In genomic region chr3:10738688-10739372, GRCh38 we compare ENCODE assay signal across 1 cellular context.
TF ChIP-seq lines count a peak whose summit lies in the region.

No MANE protein-coding gene starts in this region.

TF ChIP-seq in HepG2, 621 proteins besides CTCF, POLR2A, EP300 and RAD21 (continued from another document and continues in another):
- TF ChIP-seq KIAA2018 (CRISPR knock-in tag; IDR thresholded peaks at IDR 0.05; ENCODE audit: borderline replicate concordance): no peak
- TF ChIP-seq JARID2 (CRISPR knock-in tag; IDR thresholded peaks at IDR 0.05; ENCODE audit: insufficient replicate concordance): no peak
- no peak for TF ChIP-seq MED1 (CRISPR knock-in tag; IDR thresholded peaks at IDR 0.05)
- no peak for TF ChIP-seq ZNF430 (CRISPR knock-in tag; IDR thresholded peaks at IDR 0.05)
- no peak for TF ChIP-seq ZNF563 (CRISPR knock-in tag; IDR thresholded peaks at IDR 0.05)
- no peak for TF ChIP-seq ZMYM4 (CRISPR knock-in tag; IDR thresholded peaks at IDR 0.05)
- no peak for TF ChIP-seq NCOR1 (IDR thresholded peaks at IDR 0.05; ENCODE audit: borderline replicate concordance, low read length)
- no peak for TF ChIP-seq MLLT10 (CRISPR knock-in tag; IDR thresholded peaks at IDR 0.05)
- TF ChIP-seq ZNF609 (CRISPR knock-in tag; IDR thresholded peaks at IDR 0.05; ENCODE audit: borderline replicate concordance): no peak
- TF ChIP-seq ZNF235 (CRISPR knock-in tag; IDR thresholded peaks at IDR 0.05; ENCODE audit: borderline replicate concordance): no peak
- TF ChIP-seq RNF2 (conservative IDR thresholded peaks at IDR 0.05; ENCODE audit: low read depth): 0 out of 2 replicates have a peak, but pooled peaks have one; percentile 32
- no peak for TF ChIP-seq CEBPB (IDR thresholded peaks at IDR 0.05; ENCODE audit: borderline replicate concordance, low read depth, low read length)
- TF ChIP-seq PAWR (CRISPR knock-in tag; IDR thresholded peaks at IDR 0.05; ENCODE audit: borderline replicate concordance): no peak
- peak; percentile 41; the same call in 1 of the 2 replicates for TF ChIP-seq ZFX (CRISPR knock-in tag; IDR thresholded peaks at IDR 0.05; ENCODE audit: low read depth)
- TF ChIP-seq ETS1 (CRISPR knock-in tag; IDR thresholded peaks at IDR 0.05): no peak
- no peak for TF ChIP-seq SNAI1 (CRISPR knock-in tag; IDR thresholded peaks at IDR 0.05; ENCODE audit: borderline replicate concordance)
- TF ChIP-seq SCMH1 (CRISPR knock-in tag; IDR thresholded peaks at IDR 0.05; ENCODE audit: borderline replicate concordance): no peak
- TF ChIP-seq SALL1 (CRISPR knock-in tag; IDR thresholded peaks at IDR 0.05): peak; percentile 45; the same call in 1 of the 2 replicates
- no peak for TF ChIP-seq ZNF143 (CRISPR knock-in tag; IDR thresholded peaks at IDR 0.05)
- TF ChIP-seq SMAD1 (CRISPR knock-in tag; IDR thresholded peaks at IDR 0.05; ENCODE audit: borderline replicate concordance, low read depth): no peak
- TF ChIP-seq ZSCAN20 (CRISPR knock-in tag; IDR thresholded peaks at IDR 0.05; ENCODE audit: borderline replicate concordance): no peak
- TF ChIP-seq GABPB1 (CRISPR knock-in tag; IDR thresholded peaks at IDR 0.05): peak; percentile 47; the same call in 1 of the 2 replicates
- TF ChIP-seq ZNF501 (CRISPR knock-in tag; IDR thresholded peaks at IDR 0.05): peak; percentile 56; the same call in 1 of the 2 replicates
- TF ChIP-seq ZC3H13 (CRISPR knock-in tag; IDR thresholded peaks at IDR 0.05): no peak
- no peak for TF ChIP-seq ATF6 (CRISPR knock-in tag; conservative IDR thresholded peaks at IDR 0.05)
- TF ChIP-seq ADNP (CRISPR knock-in tag; IDR thresholded peaks at IDR 0.05): no peak
- TF ChIP-seq ZNF24 (IDR thresholded peaks at IDR 0.05): no peak
- TF ChIP-seq BORCS8-MEF2B (CRISPR knock-in tag; IDR thresholded peaks at IDR 0.05): peak; percentile 48; the same call in 1 of the 2 replicates
- TF ChIP-seq IRF1 (CRISPR knock-in tag; IDR thresholded peaks at IDR 0.05; ENCODE audit: low read depth): no peak
- TF ChIP-seq ZNF687 (CRISPR knock-in tag; IDR thresholded peaks at IDR 0.05): peak; percentile 60
- no peak for TF ChIP-seq BCLAF1 (IDR thresholded peaks at IDR 0.05)
- no peak for TF ChIP-seq MIER2 (CRISPR knock-in tag; IDR thresholded peaks at IDR 0.05)
- TF ChIP-seq HNRNPK (IDR thresholded peaks at IDR 0.05; ENCODE audit: low read depth, low read length, poor library complexity, severe bottlenecking): no peak
- no peak for TF ChIP-seq ZNF629 (CRISPR knock-in tag; conservative IDR thresholded peaks at IDR 0.05)
- TF ChIP-seq KLF16 (CRISPR knock-in tag; IDR thresholded peaks at IDR 0.05): 0 out of 4 replicates have a peak, but pooled peaks of 1 of the 2 experiments have one; percentile 30
